20 cellular contexts compared by ENCODE assay signal in genomic region chr11:68763926-68764657, GRCh38. TPM values are rescaled to one million over a fixed set of nuclear protein-coding genes. Genes with fewer than 3 reads are reported as not detected.
DNase-seq lines count a peak whose midpoint lies in the region; ATAC-seq, FAIRE-seq and TF ChIP-seq lines count a peak whose summit lies in the region.
"Had no signal": no experiment of that assay in that cellular context is flagged by ENCODE, and none has a peak within 500 bp of the region (broad histone marks: within the 10 kb centered on the region; RNA-seq: fewer than 3 reads in every experiment).

No MANE protein-coding gene starts in this region.

- no peaks in the 10 kb centered on the region for H3K79me2 ChIP-seq in K562 (ENCODE audit: control insufficient read depth, insufficient read depth, low read length)

- no peaks in the 10 kb centered on the region for H3K9me3 ChIP-seq in Caco-2
- no peaks in the 10 kb centered on the region for H3K9me3 ChIP-seq in K562 (replicated peaks; ENCODE audit: control insufficient read depth, insufficient read depth, low read depth, low read length)

- H3K27me3 ChIP-seq in Caco-2 (replicated peaks; ENCODE audit: control insufficient read depth, insufficient read depth, low read length) (no peaks in the 10 kb centered on the region), K562 (ENCODE audit: control insufficient read depth in 2 of 2, insufficient read depth in 2 of 2, low read length in 2 of 2) (no peaks in the 10 kb centered on the region)

- TF ChIP-seq POLR2A in K562 (conservative IDR thresholded peaks at IDR 0.05): no peak
- TF ChIP-seq POLR2A in GM12891 (IDR thresholded peaks at IDR 0.05; ENCODE audit: low read depth, low read length): no peak

- H3K9me3 Mint-ChIP-seq in Caco-2 (ENCODE audit: unreplicated experiment) (no peaks in the 10 kb centered on the region), HFFc6 (no peaks in the 10 kb centered on the region), naive B cell (no peaks in the 10 kb centered on the region)
- H3K9me3 Mint-ChIP-seq: effector memory CD8-positive, alpha-beta T cell had no signal

- H3K4me3 Mint-ChIP-seq in Caco-2 (ENCODE audit: unreplicated experiment) (no peak overlapping the region), HFFc6 (no peak overlapping the region), naive B cell (no peak overlapping the region)
- H3K4me3 Mint-ChIP-seq: brain; effector memory CD8-positive, alpha-beta T cell had no signal

- POLR2A ChIA-PET in Caco-2 (lab: Charles Lee): no interaction called here
- POLR2A ChIA-PET in K562 (lab: Yijun Ruan, JAX): interaction anchor here (0.7 kb wide), 1 partner anchor 952 kb away, joined by 4 read pairs; no protein-coding TSS in a partner anchor

- H3K27ac Mint-ChIP-seq in Caco-2 (ENCODE audit: unreplicated experiment) (peak overlapping the region; percentile 7), HFFc6 (no peak overlapping the region; the same call in 1 of the 2 replicates), naive B cell (peak overlapping the region in 1 of 6 donors; percentile 90)

- H4K20me1 ChIP-seq in K562 (replicated peaks; ENCODE audit: control insufficient read depth, insufficient read depth, low read length): no peaks in the 10 kb centered on the region

- no peaks in the 10 kb centered on the region for H3K27me3 Mint-ChIP-seq in Caco-2 (ENCODE audit: insufficient read depth, unreplicated experiment)
- H3K27me3 Mint-ChIP-seq in HFFc6 (ENCODE audit: insufficient read depth): peaks cover 2% of the 10 kb centered on the region
- no peaks in the 10 kb centered on the region for H3K27me3 Mint-ChIP-seq in naive B cell
- H3K27me3 Mint-ChIP-seq: effector memory CD8-positive, alpha-beta T cell had no signal

- H3K4me1 ChIP-seq in Caco-2 (peaks cover 3% of the 10 kb centered on the region), K562 (replicated peaks in 1 of 2; ENCODE audit: control insufficient read depth in 2 of 2, insufficient read depth in 2 of 2, low read length in 2 of 2) (peaks cover 0 to 6% of the 10 kb centered on the region in 2 experiments; a peak in 2 of 5 replicates)

- H3K27ac ChIP-seq in K562 (ENCODE audit: extremely low read depth, low read depth, low read length): no peak overlapping the region
- H3K27ac ChIP-seq: GM23248, HL-60 had no signal

- CTCF ChIA-PET in Caco-2 (lab: Charles Lee) (no interaction called here), K562 (lab: Yijun Ruan, JAX; ENCODE audit: low intra/inter-chr PET ratio) (no interaction called here)

- H2AFZ ChIP-seq in K562 (ENCODE audit: low read depth, low read length): no peak overlapping the region
- H2AFZ ChIP-seq: GM23248 had no signal

- H3K4me1 Mint-ChIP-seq in Caco-2 (ENCODE audit: low read depth, unreplicated experiment): peaks cover 7% of the 10 kb centered on the region
- H3K4me1 Mint-ChIP-seq in HFFc6 (ENCODE audit: low read depth): peaks cover 8% of the 10 kb centered on the region; the same call in 1 of the 2 replicates
- peaks cover 0 to 15% (median 0%) of the 10 kb centered on the region in 3 donors for H3K4me1 Mint-ChIP-seq in naive B cell

- ATAC-seq in K562 (peak; percentile 38; the same call in 1 of the 3 replicates), naive B cell (ENCODE audit: low read depth in 2 of 2) (peak; percentile 34 to 43), GM18868 (IDR thresholded peaks at IDR 0.05; ENCODE audit: unreplicated experiment) (no peak), GM21447 (IDR thresholded peaks at IDR 0.05; ENCODE audit: unreplicated experiment) (no peak)
- ATAC-seq: effector memory CD8-positive, alpha-beta T cell had no signal

- H3K4me2 ChIP-seq in K562 (ENCODE audit: insufficient read depth, low read length): no peak overlapping the region

- H3K36me3 ChIP-seq in Caco-2 (ENCODE audit: control insufficient read depth, insufficient read depth, low read length) (no peaks in the 10 kb centered on the region), K562 (ENCODE audit: control insufficient read depth, insufficient read depth, low read length) (peaks cover 14% of the 10 kb centered on the region; the same call in 2 of the 3 replicates)

- FAIRE-seq in K562 (lab: Jason Lieb, UNC): no peak
- FAIRE-seq in GM12891 (lab: Jason Lieb, UNC): no peak
- FAIRE-seq: GM19239, islet of Langerhans, urothelium cell line had no signal

- no TSS peak for BruUV-seq in Caco-2 (replicated peaks; lab: Mats Ljungman, UMichigan)
- no TSS peak for BruUV-seq in K562 (replicated peaks; lab: Mats Ljungman, UMichigan)

- intact Hi-C loops in Caco-2 (cut with micrococcal nuclease; ENCODE audit: unreplicated experiment): loop anchor here (2.0 kb wide), 1 partner anchor 325 kb away; no protein-coding TSS in a partner anchor
- intact Hi-C loops in K562 (cut with micrococcal nuclease): no loop called here

- in situ Hi-C loops in K562 (cut with MboI): no loop called here

- H3K36me3 Mint-ChIP-seq in Caco-2 (ENCODE audit: insufficient read depth, unreplicated experiment) (no peaks in the 10 kb centered on the region), HFFc6 (ENCODE audit: low read depth) (peaks cover 17% of the 10 kb centered on the region), naive B cell (peaks cover 4 to 15% of the 10 kb centered on the region in 2 donors)

- DNase-seq in Caco-2 (peak in 1 of 2 experiments; percentile 60), HFFc6 (no peak), K562 (ENCODE audit: extremely low read depth in 1 of 4, low spot score in 3 of 4) (no peak), naive B cell (no peak), GM12891 (ENCODE audit: insufficient read length, low spot score) (no peak), NOMO-1 treated with dmso at 0.1 percent for 144 hours (lab: John Stamatoyannopoulos, UW; ENCODE audit: unreplicated experiment) (no peak)
- DNase-seq: activated gamma-delta T cell treated with Interleukin-2 at 50 U/mL for 16 hours; DMS79; effector memory CD8-positive, alpha-beta T cell; GM23248; NCI-H187 treated with DMSO at 0.1 percent for 48 hours; SHP77 treated with DMSO at 0.1 percent for 48 hours had no signal

- H3K9me1 ChIP-seq in K562 (ENCODE audit: control insufficient read depth, insufficient read depth, low read length): no peaks in the 10 kb centered on the region

- H3K4me3 ChIP-seq in Caco-2 (ENCODE audit: low read depth, low read length): no peak overlapping the region
- H3K4me3 ChIP-seq in K562: no peak overlapping the region
- H3K4me3 ChIP-seq: GM23248 had no signal

- TF ChIP-seq EP300 in K562 (IDR thresholded peaks at IDR 0.05; ENCODE audit: low read length): no peak

- peak; percentile 41 to 60 for TF ChIP-seq CTCF in Caco-2 (IDR thresholded peaks at IDR 0.05; ENCODE audit: insufficient read depth in 1 of 2, low read depth in 1 of 2, low read length in 1 of 2, severe bottlenecking in 1 of 2, unreplicated experiment in 1 of 2)
- peak; percentile 11; the same call in 1 of the 2 replicates for TF ChIP-seq CTCF in HFFc6 (IDR thresholded peaks at IDR 0.05)
- TF ChIP-seq CTCF in K562 (IDR thresholded peaks at IDR 0.05 in 2 of 3, conservative IDR thresholded peaks at IDR 0.05 in 1 of 3; ENCODE audit: insufficient read depth in 2 of 3, low read depth in 1 of 3, low read length in 3 of 3): peak in 1 of 3 experiments; percentile 8; a peak in 1 of 6 replicates

- H3K9ac ChIP-seq in K562 (ENCODE audit: insufficient read depth in 1 of 2, low read depth in 2 of 2, low read length in 2 of 2): peak overlapping the region in 1 of 2 experiments; percentile 52; a peak in 1 of 4 replicates
- H3K9ac ChIP-seq: GM23248 had no signal

- WGBS in K562 (ENCODE audit: insufficient coverage, low coverage, missing lambda C conversion rate): 75% methylated on average over 11 of the region's 14 CpGs

- TF ChIP-seq RAD21 in K562 (CRISPR knock-in tag; conservative IDR thresholded peaks at IDR 0.05 in 1 of 2, IDR thresholded peaks at IDR 0.05 in 1 of 2): no peak

TF ChIP-seq in K562, 482 proteins besides CTCF, POLR2A, EP300 and RAD21 (continues in another document):
- TF ChIP-seq RFX1 (IDR thresholded peaks at IDR 0.05) (no peak), KLF1 (tag; IDR thresholded peaks at IDR 0.05) (no peak), RNF2 (IDR thresholded peaks at IDR 0.05) (no peak), EGR1 (conservative IDR thresholded peaks at IDR 0.05) (no peak)

TF ChIP-seq in GM12891, 5 proteins besides CTCF, POLR2A, EP300 and RAD21:
- TF ChIP-seq SPI1 (IDR thresholded peaks at IDR 0.05; ENCODE audit: low read depth, low read length) (no peak), TAF1 (IDR thresholded peaks at IDR 0.05; ENCODE audit: low read depth, low read length) (no peak), PAX5 (IDR thresholded peaks at IDR 0.05; ENCODE audit: insufficient read depth, low read length, severe bottlenecking) (no peak), POLR2AphosphoS5 (IDR thresholded peaks at IDR 0.05; ENCODE audit: low read depth, low read length) (no peak), POU2F2 (IDR thresholded peaks at IDR 0.05; ENCODE audit: low read depth, low read length) (no peak)

RNA-seq across cellular contexts. Expression of gene TESMIN, which starts 12.8 kb away (rescaled TPM):
- 22.1 and 26.2 TPM in 2 replicates for total RNA-seq in Caco-2 (2022)
- 1 to 10 TPM; 3.9 to 6.1 (median 5.0) TPM for total RNA-seq in HFFc6 (2021; fragmentation: NEBNext Ultra II Directional; extraction: Animal tissue kit (Norgen Biotek cat#: 25700))
- 17.7 and 23.8 TPM in 2 replicates for total RNA-seq in K562 (2011; cell fraction: chromatin; rRNA removed; ENCODE audit: low replicate concordance)
- total RNA-seq in K562 (2011; cell fraction: nucleolus; rRNA removed): 15.5 and 16.8 TPM in 2 replicates
- total RNA-seq in K562 (2011; cell fraction: nucleoplasm; rRNA removed): 16.2 and 30.6 TPM in 2 replicates
- 32.1 and 36.3 TPM in 2 replicates for total RNA-seq in K562 (2014; rRNA removed)
- 12.2 and 16.9 TPM in 2 replicates for total RNA-seq in K562 (2014; rRNA removed; fragmentation: Illumina TruSeq; extraction: Trizol)
- total RNA-seq in K562 (2015; rRNA removed; fragmentation: Illumina TruSeq; extraction: Trizol): 13.6 and 14.9 TPM in 2 replicates
- total RNA-seq in K562 (2021): 43.3 and 50.5 TPM in 2 replicates
- 15.0 and 18.2 TPM in 2 replicates for polyA plus RNA-seq in K562 (2011; rRNA removed)
- polyA plus RNA-seq in K562 (2011; cell fraction: cytosol; rRNA removed): 14.0 and 22.0 TPM in 2 replicates
- polyA plus RNA-seq in K562 (2011; cell fraction: nucleus; rRNA removed): 27.6 and 38.7 TPM in 2 replicates
- polyA plus RNA-seq in K562 (2012): 25.8 and 41.1 TPM in 2 replicates
- polyA plus RNA-seq in K562 (2014; fragmentation: Illumina TruSeq; extraction: Trizol): 12.5 and 15.4 TPM in 2 replicates
- 10 to 100 TPM in 1 of 2 experiments, 1 to 10 TPM in 1; 8.9 to 13.8 TPM for polyA plus RNA-seq in K562 (2014; fragmentation: Nextera tagmentation; extraction: Ambion mirVana)
- 27.4 and 31.2 TPM in 2 replicates for polyA plus RNA-seq in K562 (2014; rRNA removed)
- 6.2 and 6.4 TPM in 2 replicates for polyA minus RNA-seq in K562 (2011; rRNA and poly(A)+ RNA removed)
- 11.1 and 15.8 TPM in 2 replicates for polyA minus RNA-seq in K562 (2011; cell fraction: cytosol; rRNA and poly(A)+ RNA removed)
- polyA minus RNA-seq in K562 (2011; cell fraction: nucleus; rRNA and poly(A)+ RNA removed): 8.2 and 10.7 TPM in 2 replicates
- polyA plus RNA-seq in naive B cell (ENCODE audit: low read depth in 6 of 6): 1 to 10 TPM in 4 of 6 donors, under 1 TPM in 1, not detected in 1; 0.61 to 2.5 (median 1.7) TPM
- 1.8 TPM for polyA plus RNA-seq in GM12891 (2012; ENCODE audit: low read depth, missing spikeins)
- total RNA-seq: GM23248, LHCN-M2 had no signal

Comparison
In these comparisons a context has a peak if more than half of its experiments do, and no peak if none do; other contexts are left out.
1. ATAC-seq: peak in K562 (single experiment) and naive B cell (2 of 2); none in GM18868 (single experiment) and GM21447 (single experiment).